ENCODE assay signal across 14 cellular contexts in genomic region chr3:173066044-173066679, GRCh38.
A peak's percentile ranks its signal among the peaks of the same experiment; 100 is the strongest.
DNase-seq lines count a peak whose midpoint lies in the region; ATAC-seq, FAIRE-seq and TF ChIP-seq lines count a peak whose summit lies in the region.
"Had no signal": no experiment of that assay in that cellular context is flagged by ENCODE, and none has a peak within 500 bp of the region (broad histone marks: within the 10 kb centered on the region; RNA-seq: fewer than 3 reads in every experiment).

No MANE protein-coding gene starts in this region.

- DNase-seq in A549 (ENCODE audit: low read depth in 1 of 2, low spot score in 1 of 2) = no peak
- peak; percentile 65 to 76 for DNase-seq in SJSA1 (ENCODE audit: low read depth in 1 of 2, low spot score in 2 of 2)
- DNase-seq in foreskin fibroblast = peak; percentile 4 to 69
- no peak for DNase-seq in NCI-H2029 (lab: John Stamatoyannopoulos, UW)
- DNase-seq in SIG-M5 treated with dmso at 0.1 percent for 504 hours (lab: John Stamatoyannopoulos, UW; ENCODE audit: unreplicated experiment) = no peak
- no peak for DNase-seq in T-helper 17 cell
- DNase-seq: activated CD4-positive, alpha-beta T cell treated with anti-CD3 and anti-CD28 coated beads for 48 hours; activated naive CD8-positive, alpha-beta T cell treated with anti-CD3 and anti-CD28 coated beads, Interleukin-2, amount 50 U/mL, for 24 hours; AML-193; naive thymus-derived CD8-positive, alpha-beta T cell had no signal

- ATAC-seq in A549 = no peak; a peak in 1 of 6 replicates
- ATAC-seq in HG03159 (IDR thresholded peaks at IDR 0.05; ENCODE audit: unreplicated experiment) = peak; percentile 2
- ATAC-seq in HG03457 (IDR thresholded peaks at IDR 0.05; ENCODE audit: unreplicated experiment) = no peak
- ATAC-seq in T-helper 17 cell = no peak
- ATAC-seq: activated naive CD8-positive, alpha-beta T cell treated with anti-CD3 and anti-CD28 coated beads, Interleukin-2, amount 50 U/mL, for 24 hours; naive thymus-derived CD8-positive, alpha-beta T cell had no signal

- H3K4me3 Mint-ChIP-seq in T-helper 17 cell = no peak overlapping the region
- H3K4me3 Mint-ChIP-seq: activated naive CD8-positive, alpha-beta T cell treated with anti-CD3 and anti-CD28 coated beads, Interleukin-2, amount 50 U/mL, for 24 hours; naive thymus-derived CD8-positive, alpha-beta T cell had no signal

- CTCF ChIA-PET in A549 (lab: Yijun Ruan, JAX) = no interaction called here

- no peak for TF ChIP-seq RAD21 in A549 (conservative IDR thresholded peaks at IDR 0.05 in 1 of 2, IDR thresholded peaks at IDR 0.05 in 1 of 2)

- no peak overlapping the region for H3K4me2 ChIP-seq in A549

- H3K36me3 Mint-ChIP-seq in T-helper 17 cell (ENCODE audit: low read depth) = no peaks in the 10 kb centered on the region

- WGBS in A549 (ENCODE audit: missing lambda C conversion rate) = 11% methylated on average over 3 of the region's 3 CpGs

- no peaks in the 10 kb centered on the region for H3K27me3 ChIP-seq in SJSA1 (replicated peaks)
- H3K27me3 ChIP-seq: esophagus muscularis mucosa had no signal

- no peaks in the 10 kb centered on the region for H3K27me3 Mint-ChIP-seq in T-helper 17 cell
- H3K27me3 Mint-ChIP-seq: activated naive CD8-positive, alpha-beta T cell treated with anti-CD3 and anti-CD28 coated beads, Interleukin-2, amount 50 U/mL, for 24 hours had no signal

- H3K27ac ChIP-seq in A549 = no peak overlapping the region
- no peak overlapping the region; the same call in 1 of the 2 replicates for H3K27ac ChIP-seq in SJSA1
- H3K27ac ChIP-seq: esophagus muscularis mucosa had no signal

- TF ChIP-seq POLR2A in A549 (IDR thresholded peaks at IDR 0.05; ENCODE audit: low read length) = no peak

- no peak for TF ChIP-seq CTCF in A549 (IDR thresholded peaks at IDR 0.05)
- TF ChIP-seq CTCF in foreskin fibroblast (IDR thresholded peaks at IDR 0.05; ENCODE audit: low read depth, low read length) = no peak

- no peak for FAIRE-seq in A549 (lab: Jason Lieb, UNC)
- FAIRE-seq: H54 had no signal

- TF ChIP-seq EP300 in A549 (IDR thresholded peaks at IDR 0.05) = no peak

- POLR2A ChIA-PET in A549 (lab: Yijun Ruan, JAX) = no interaction called here

- no peaks in the 10 kb centered on the region for H3K36me3 ChIP-seq in SJSA1
- H3K36me3 ChIP-seq: esophagus muscularis mucosa had no signal

- no peaks in the 10 kb centered on the region for H3K4me1 Mint-ChIP-seq in T-helper 17 cell
- H3K4me1 Mint-ChIP-seq: activated naive CD8-positive, alpha-beta T cell treated with anti-CD3 and anti-CD28 coated beads, Interleukin-2, amount 50 U/mL, for 24 hours; naive thymus-derived CD8-positive, alpha-beta T cell had no signal

- H3K4me1 ChIP-seq in A549 (no peaks in the 10 kb centered on the region), SJSA1 (replicated peaks) (peaks cover 13% of the 10 kb centered on the region)
- H3K4me1 ChIP-seq: esophagus muscularis mucosa had no signal

- no peak overlapping the region for H3K4me3 ChIP-seq in A549
- H3K4me3 ChIP-seq in SJSA1 = no peak overlapping the region
- H3K4me3 ChIP-seq in foreskin fibroblast (ENCODE audit: low read depth in 1 of 2, low read length in 2 of 2) = no peak overlapping the region
- H3K4me3 ChIP-seq: esophagus muscularis mucosa had no signal

- H3K9me3 ChIP-seq in A549 (no peaks in the 10 kb centered on the region; the same call in 2 of the 3 replicates), SJSA1 (replicated peaks) (no peaks in the 10 kb centered on the region), T-helper 17 cell (ENCODE audit: control insufficient read depth, low read length, poor library complexity, severe bottlenecking) (no peaks in the 10 kb centered on the region)
- H3K9me3 ChIP-seq: esophagus muscularis mucosa had no signal

- no peak overlapping the region for H3K27ac Mint-ChIP-seq in T-helper 17 cell
- H3K27ac Mint-ChIP-seq: activated naive CD8-positive, alpha-beta T cell treated with anti-CD3 and anti-CD28 coated beads, Interleukin-2, amount 50 U/mL, for 24 hours; naive thymus-derived CD8-positive, alpha-beta T cell had no signal

TF ChIP-seq in A549, 52 proteins besides CTCF, POLR2A, EP300 and RAD21:
- TF ChIP-seq MAFK (IDR thresholded peaks at IDR 0.05; ENCODE audit: partially characterized antibody) (peak; percentile 54), MAZ (IDR thresholded peaks at IDR 0.05; ENCODE audit: borderline replicate concordance, low read depth, low read length) (no peak)
- TF ChIP-seq, protein P1, sequence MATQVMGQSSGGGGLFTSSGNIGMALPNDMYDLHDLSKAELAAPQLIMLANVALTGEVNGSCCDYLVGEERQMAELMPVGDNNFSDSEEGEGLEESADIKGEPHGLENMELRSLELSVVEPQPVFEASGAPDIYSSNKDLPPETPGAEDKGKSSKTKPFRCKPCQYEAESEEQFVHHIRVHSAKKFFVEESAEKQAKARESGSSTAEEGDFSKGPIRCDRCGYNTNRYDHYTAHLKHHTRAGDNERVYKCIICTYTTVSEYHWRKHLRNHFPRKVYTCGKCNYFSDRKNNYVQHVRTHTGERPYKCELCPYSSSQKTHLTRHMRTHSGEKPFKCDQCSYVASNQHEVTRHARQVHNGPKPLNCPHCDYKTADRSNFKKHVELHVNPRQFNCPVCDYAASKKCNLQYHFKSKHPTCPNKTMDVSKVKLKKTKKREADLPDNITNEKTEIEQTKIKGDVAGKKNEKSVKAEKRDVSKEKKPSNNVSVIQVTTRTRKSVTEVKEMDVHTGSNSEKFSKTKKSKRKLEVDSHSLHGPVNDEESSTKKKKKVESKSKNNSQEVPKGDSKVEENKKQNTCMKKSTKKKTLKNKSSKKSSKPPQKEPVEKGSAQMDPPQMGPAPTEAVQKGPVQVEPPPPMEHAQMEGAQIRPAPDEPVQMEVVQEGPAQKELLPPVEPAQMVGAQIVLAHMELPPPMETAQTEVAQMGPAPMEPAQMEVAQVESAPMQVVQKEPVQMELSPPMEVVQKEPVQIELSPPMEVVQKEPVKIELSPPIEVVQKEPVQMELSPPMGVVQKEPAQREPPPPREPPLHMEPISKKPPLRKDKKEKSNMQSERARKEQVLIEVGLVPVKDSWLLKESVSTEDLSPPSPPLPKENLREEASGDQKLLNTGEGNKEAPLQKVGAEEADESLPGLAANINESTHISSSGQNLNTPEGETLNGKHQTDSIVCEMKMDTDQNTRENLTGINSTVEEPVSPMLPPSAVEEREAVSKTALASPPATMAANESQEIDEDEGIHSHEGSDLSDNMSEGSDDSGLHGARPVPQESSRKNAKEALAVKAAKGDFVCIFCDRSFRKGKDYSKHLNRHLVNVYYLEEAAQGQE (IDR thresholded peaks at IDR 0.05) = peak; percentile 26; the same call in 1 of the 2 replicates

Comparison
In these comparisons a context has a peak if more than half of its experiments do, and no peak if none do; other contexts are left out.
1. DNase-seq: peak in SJSA1 (2 of 2) and foreskin fibroblast (2 of 2); none in A549 (0 of 2), NCI-H2029 (single experiment), SIG-M5 treated with dmso at 0.1 percent for 504 hours (single experiment) and T-helper 17 cell (0 of 3).